Comparison of ENCODE assay signal across 10 cellular contexts in the genomic region with DNA sequence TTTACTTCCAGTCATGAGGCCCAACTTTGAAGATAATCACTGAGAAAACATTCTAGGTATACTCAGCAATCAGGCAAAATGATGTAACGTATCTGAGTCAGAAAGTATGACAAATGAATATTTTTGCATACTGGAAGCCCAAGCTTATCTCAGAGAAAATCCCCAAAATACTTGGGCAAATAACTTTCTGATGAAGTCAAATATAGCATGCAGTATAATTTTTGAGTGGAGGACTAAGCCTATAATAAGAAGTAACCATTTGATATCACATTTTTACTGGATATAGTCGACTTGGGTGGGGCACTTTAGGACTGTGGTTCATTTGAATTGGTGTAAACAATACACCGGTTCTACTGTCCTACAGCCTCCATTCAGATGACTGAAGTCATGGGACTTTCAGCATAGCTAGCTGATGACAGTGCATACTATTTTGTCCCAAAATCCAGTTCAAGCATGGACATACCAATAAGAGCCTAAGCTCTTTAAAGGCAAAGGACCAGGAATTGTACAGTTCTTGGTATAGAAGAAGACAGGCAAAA. TPM values are rescaled to one million over a fixed set of nuclear protein-coding genes. Genes with fewer than 3 reads are reported as not detected.
DNase-seq lines count a peak whose midpoint lies in the region; ATAC-seq, FAIRE-seq and TF ChIP-seq lines count a peak whose summit lies in the region.
"Had no signal": no experiment of that assay in that cellular context is flagged by ENCODE, and none has a peak within 500 bp of the region (broad histone marks: within the 10 kb centered on the region; RNA-seq: fewer than 3 reads in every experiment).

No MANE protein-coding gene starts in this region.

- peaks cover 11% of the 10 kb centered on the region for H3K36me3 ChIP-seq in bronchial epithelial cell (ENCODE audit: control insufficient read depth, insufficient read depth, low read length)

- peaks cover 12% of the 10 kb centered on the region for H3K36me3 Mint-ChIP-seq in CD4-positive, alpha-beta T cell (ENCODE audit: low read depth)

- H3K27me3 ChIP-seq in bronchial epithelial cell (ENCODE audit: control insufficient read depth, insufficient read depth, low read length): no peaks in the 10 kb centered on the region
- no peaks in the 10 kb centered on the region for H3K27me3 ChIP-seq in CD4-positive, alpha-beta T cell (ENCODE audit: control insufficient read depth, insufficient read depth, low read length)
- H3K27me3 ChIP-seq: upper lobe of left lung had no signal

- H3K4me3 Mint-ChIP-seq in CD4-positive, alpha-beta T cell: no peak overlapping the region

- no peak overlapping the region for H3K4me3 ChIP-seq in bronchial epithelial cell (ENCODE audit: low read depth, low read length)
- H3K4me3 ChIP-seq: upper lobe of left lung had no signal

- no peaks in the 10 kb centered on the region for H3K9me3 ChIP-seq in CD4-positive, alpha-beta T cell (ENCODE audit: control insufficient read depth, low read length)
- H3K9me3 ChIP-seq: upper lobe of left lung had no signal

- TF ChIP-seq CTCF in bronchial epithelial cell (IDR thresholded peaks at IDR 0.05; ENCODE audit: insufficient read depth, low read length, severe bottlenecking) (no peak), omental fat pad (IDR thresholded peaks at IDR 0.05) (no peak)
- TF ChIP-seq CTCF in CD4-positive, alpha-beta T cell (IDR thresholded peaks at IDR 0.05): no peak

- H3K27ac Mint-ChIP-seq in CD4-positive, alpha-beta T cell: no peak overlapping the region

- no peak for FAIRE-seq in bronchial epithelial cell (lab: Jason Lieb, UNC)

- H3K27ac ChIP-seq in CD4-positive, alpha-beta T cell (ENCODE audit: low read depth, low read length): no peak overlapping the region

- DNase-seq in DMS53 treated with DMSO at 0.1 percent for 48 hours (lab: John Stamatoyannopoulos, UW; ENCODE audit: unreplicated experiment): peak; percentile 77
- DNase-seq in NCI-H226: peak; percentile 96
- DNase-seq in bronchial epithelial cell (ENCODE audit: low read depth): peak; percentile 98
- no peak for DNase-seq in omental fat pad (ENCODE audit: low spot score)
- no peak for DNase-seq in effector CD4-positive, alpha-beta T cell
- no peak for DNase-seq in CD4-positive, alpha-beta T cell
- DNase-seq in cortex of kidney (lab: John Stamatoyannopoulos, UW): no peak
- DNase-seq: NCI-H2107, upper lobe of left lung had no signal

- ATAC-seq in omental fat pad (ENCODE audit: low FRiP score) (peak; percentile 7), GM21423 (IDR thresholded peaks at IDR 0.05; ENCODE audit: unreplicated experiment) (no peak)
- ATAC-seq in CD4-positive, alpha-beta T cell (ENCODE audit: poor library complexity): no peak

- CTCF ChIA-PET in CD4-positive, alpha-beta T cell (lab: Charles Lee): interaction anchor here (0.5 to 1.5 kb wide), 2 partner anchors 9 to 170 kb away, joined by 3 to 4 read pairs; no protein-coding TSS in a partner anchor

- no peaks in the 10 kb centered on the region for H3K9me3 Mint-ChIP-seq in CD4-positive, alpha-beta T cell

- intact Hi-C loops in CD4-positive, alpha-beta T cell (cut with DNase I, micrococcal nuclease): loop anchor here in 1 of 2 experiments (5.0 to 10.0 kb wide), 2 partner anchors 750 to 1338 kb away; no protein-coding TSS in a partner anchor

- H3K27me3 Mint-ChIP-seq in CD4-positive, alpha-beta T cell: no peaks in the 10 kb centered on the region

- POLR2A ChIA-PET in CD4-positive, alpha-beta T cell (lab: Charles Lee): interaction anchor here (0.9 kb wide), 1 partner anchor 10 kb away, joined by 4 read pairs; no protein-coding TSS in a partner anchor

- peaks cover 28% of the 10 kb centered on the region for H3K4me1 Mint-ChIP-seq in CD4-positive, alpha-beta T cell (ENCODE audit: low read depth)

RNA-seq across cellular contexts. Expression of gene GADD45A, which starts 2.3 kb away (rescaled TPM):
- total RNA-seq in bronchial epithelial cell (107 and 146 TPM in 2 replicates), omental fat pad (100 to 1,000 TPM in 2 of 4 donors, 10 to 100 TPM in 2; 31.7 to 115 (median 67.2) TPM)
- total RNA-seq in CD4-positive, alpha-beta T cell: 100 to 1,000 TPM; 136 to 140 TPM

Comparison
In these comparisons a context has a peak if more than half of its experiments do, and no peak if none do; other contexts are left out.
1. DNase-seq: peak in DMS53 treated with DMSO at 0.1 percent for 48 hours (single experiment), NCI-H226 (single experiment) and bronchial epithelial cell (single experiment); none in omental fat pad (single experiment), effector CD4-positive, alpha-beta T cell (single experiment), CD4-positive, alpha-beta T cell (0 of 10) and cortex of kidney (single experiment).